1 cellular context compared by ENCODE assay signal in genomic region chr10:79380125-79380917, GRCh38.
A peak's percentile ranks its signal among the peaks of the same experiment; 100 is the strongest.
TF ChIP-seq lines count a peak whose summit lies in the region.

No MANE protein-coding gene starts in this region.

TF ChIP-seq in HepG2, 621 proteins besides CTCF, POLR2A, EP300 and RAD21 (continued from another document and continues in another):
- peak; percentile 81; the same call in 1 of the 2 replicates for TF ChIP-seq ZNF609 (CRISPR knock-in tag; IDR thresholded peaks at IDR 0.05; ENCODE audit: borderline replicate concordance)
- peak; percentile 39; the same call in 1 of the 2 replicates for TF ChIP-seq ZNF614 (CRISPR knock-in tag; IDR thresholded peaks at IDR 0.05; ENCODE audit: borderline replicate concordance)
- TF ChIP-seq GMEB1 (CRISPR knock-in tag; IDR thresholded peaks at IDR 0.05; ENCODE audit: borderline replicate concordance): peak; percentile 50; the same call in 1 of the 2 replicates
- peak; percentile 41; the same call in 1 of the 2 replicates for TF ChIP-seq TCF7 (IDR thresholded peaks at IDR 0.05; ENCODE audit: low read depth)
- no peak for TF ChIP-seq MAF1 (CRISPR knock-in tag; IDR thresholded peaks at IDR 0.05; ENCODE audit: borderline replicate concordance)
- TF ChIP-seq FOXA1 (IDR thresholded peaks at IDR 0.05): no peak
- TF ChIP-seq FOXA1 (CRISPR knock-in tag; IDR thresholded peaks at IDR 0.05): peak; percentile 80
- TF ChIP-seq GPN1 (CRISPR knock-in tag; IDR thresholded peaks at IDR 0.05; ENCODE audit: borderline replicate concordance): no peak
- TF ChIP-seq TBX3 (IDR thresholded peaks at IDR 0.05; ENCODE audit: borderline replicate concordance): no peak; the same call in 1 of the 2 replicates
- TF ChIP-seq BRD4 (CRISPR knock-in tag; IDR thresholded peaks at IDR 0.05): 0 out of 2 replicates have a peak, but pooled peaks have one; percentile 52
- TF ChIP-seq ZNF775 (CRISPR knock-in tag; IDR thresholded peaks at IDR 0.05; ENCODE audit: borderline replicate concordance): no peak
- peak; percentile 53; the same call in 1 of the 2 replicates for TF ChIP-seq ZNF343 (CRISPR knock-in tag; IDR thresholded peaks at IDR 0.05)
- peak; percentile 61; the same call in 1 of the 2 replicates for TF ChIP-seq MIXL1 (CRISPR knock-in tag; IDR thresholded peaks at IDR 0.05)
- TF ChIP-seq ZNF318 (CRISPR knock-in tag; IDR thresholded peaks at IDR 0.05): no peak
- TF ChIP-seq ZNF510 (CRISPR knock-in tag; IDR thresholded peaks at IDR 0.05; ENCODE audit: low read depth): peak; percentile 84; the same call in 1 of the 2 replicates
- TF ChIP-seq SRSF1 (optimal IDR thresholded peaks at IDR 0.05; ENCODE audit: low read depth, low read length): peak; percentile 26
- peak; percentile 87 for TF ChIP-seq PHF21A (CRISPR knock-in tag; IDR thresholded peaks at IDR 0.05)
- TF ChIP-seq SP5 (CRISPR knock-in tag; IDR thresholded peaks at IDR 0.05; ENCODE audit: borderline replicate concordance, low read depth): 0 out of 2 replicates have a peak, but pooled peaks have one; percentile 41
- TF ChIP-seq LCORL (IDR thresholded peaks at IDR 0.05): no peak
- peak; percentile 69 for TF ChIP-seq LCORL (CRISPR knock-in tag; IDR thresholded peaks at IDR 0.05)
- peak; percentile 13; the same call in 1 of the 2 replicates for TF ChIP-seq NFKB2 (CRISPR knock-in tag; IDR thresholded peaks at IDR 0.05; ENCODE audit: borderline replicate concordance)
- 0 out of 2 replicates have a peak, but pooled peaks have one; percentile 56 for TF ChIP-seq ZNF607 (CRISPR knock-in tag; IDR thresholded peaks at IDR 0.05; ENCODE audit: borderline replicate concordance)
- TF ChIP-seq ZNF784 (CRISPR knock-in tag; IDR thresholded peaks at IDR 0.05; ENCODE audit: borderline replicate concordance): peak; percentile 80; the same call in 1 of the 2 replicates
- TF ChIP-seq ERF (CRISPR knock-in tag; IDR thresholded peaks at IDR 0.05): peak; percentile 87
- TF ChIP-seq RCOR2 (CRISPR knock-in tag; IDR thresholded peaks at IDR 0.05): peak; percentile 77
- no peak for TF ChIP-seq ZNF550 (CRISPR knock-in tag; IDR thresholded peaks at IDR 0.05; ENCODE audit: borderline replicate concordance)
- TF ChIP-seq AFF4 (CRISPR knock-in tag; IDR thresholded peaks at IDR 0.05): 0 out of 2 replicates have a peak, but pooled peaks have one; percentile 11
- TF ChIP-seq ZNF670 (CRISPR knock-in tag; IDR thresholded peaks at IDR 0.05; ENCODE audit: borderline replicate concordance): peak; percentile 48; the same call in 1 of the 2 replicates
- 0 out of 2 replicates have a peak, but pooled peaks have one; percentile 47 for TF ChIP-seq ELF4 (CRISPR knock-in tag; IDR thresholded peaks at IDR 0.05; ENCODE audit: borderline replicate concordance)
- peak; percentile 47; the same call in 1 of the 2 replicates for TF ChIP-seq MYPOP (CRISPR knock-in tag; IDR thresholded peaks at IDR 0.05)
- TF ChIP-seq KMT2A (CRISPR knock-in tag; IDR thresholded peaks at IDR 0.05): 0 out of 2 replicates have a peak, but pooled peaks have one; percentile 19
- TF ChIP-seq ZNF629 (CRISPR knock-in tag; conservative IDR thresholded peaks at IDR 0.05): peak; percentile 25; the same call in 1 of the 2 replicates
- TF ChIP-seq ZBTB26 (CRISPR knock-in tag; IDR thresholded peaks at IDR 0.05; ENCODE audit: borderline replicate concordance): 0 out of 2 replicates have a peak, but pooled peaks have one; percentile 51
- peak; percentile 55; the same call in 1 of the 2 replicates for TF ChIP-seq EHMT2 (IDR thresholded peaks at IDR 0.05; ENCODE audit: borderline replicate concordance, low read depth, low read length)
